Comparison of ENCODE assay signal across 14 cellular contexts in the genomic region with DNA sequence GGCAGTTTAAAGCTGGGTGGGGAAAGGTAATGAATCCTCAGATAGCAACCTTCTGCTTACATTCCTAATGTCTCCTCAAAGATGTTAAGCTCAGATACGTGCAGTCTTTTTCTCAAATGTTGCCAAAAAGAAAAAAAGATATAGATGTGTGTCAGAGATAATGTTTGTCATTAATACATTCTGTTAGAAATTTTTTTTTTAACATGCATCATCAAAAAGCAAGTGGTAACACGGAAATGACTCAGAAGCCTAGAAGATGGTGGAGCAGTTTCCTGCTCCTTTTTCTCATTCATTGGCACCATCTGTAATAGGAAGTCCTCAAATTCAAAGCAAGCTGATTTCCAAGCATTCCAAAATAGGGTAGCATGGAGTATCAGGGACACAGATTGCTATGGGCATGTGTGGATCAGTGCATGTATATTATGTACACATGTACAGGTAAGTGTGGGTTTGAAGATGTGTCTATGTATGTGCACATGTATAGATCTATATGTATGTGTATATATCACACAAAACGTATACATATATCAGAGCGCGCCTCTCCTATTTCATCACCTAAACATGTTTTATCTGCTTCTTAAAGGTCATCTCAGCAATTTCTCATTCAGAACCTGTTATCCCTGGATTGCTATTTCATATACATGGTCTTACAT.
DNase-seq lines count a peak whose midpoint lies in the region; ATAC-seq and TF ChIP-seq lines count a peak whose summit lies in the region.
"Had no signal": no experiment of that assay in that cellular context is flagged by ENCODE, and none has a peak within 500 bp of the region (broad histone marks: within the 10 kb centered on the region; RNA-seq: fewer than 3 reads in every experiment).

No MANE protein-coding gene starts in this region.

- H3K9ac ChIP-seq in trophoblast cell (ENCODE audit: low read length) (no peak overlapping the region), MM.1S (ENCODE audit: low read length) (no peak overlapping the region)

- H3K36me3 Mint-ChIP-seq in Calu3 (ENCODE audit: insufficient read depth, unreplicated experiment) (peaks cover 26% of the 10 kb centered on the region), WTC11 (peaks cover 42% of the 10 kb centered on the region)

- no peak overlapping the region for H4K8ac ChIP-seq in trophoblast cell (ENCODE audit: low read depth, low read length)

- no peak overlapping the region for H3K23ac ChIP-seq in trophoblast cell (ENCODE audit: low read length)

- TSS peak; percentile 4 for BruUV-seq in Calu3 (replicated peaks; lab: Mats Ljungman, UMichigan)

- intact Hi-C loops in Calu3 (cut with micrococcal nuclease; ENCODE audit: unreplicated experiment): loop anchor here (5.0 kb wide), 1 partner anchor 712 kb away; no protein-coding TSS in a partner anchor

- H3K27ac Mint-ChIP-seq in Calu3 (ENCODE audit: unreplicated experiment) (peak overlapping the region; percentile 60), WTC11 (no peak overlapping the region; the same call in 1 of the 2 replicates)

- H3K9me2 ChIP-seq in MM.1S (replicated peaks; ENCODE audit: insufficient read depth, low read length): no peaks in the 10 kb centered on the region

- DNase-seq in Calu3: no peak
- peak; percentile 89 for DNase-seq in M059J (ENCODE audit: low read depth)
- peak; percentile 51 to 77 for DNase-seq in cardiac fibroblast (ENCODE audit: low read depth in 2 of 2)
- DNase-seq in WTC11 (ENCODE audit: low spot score): no peak
- no peak for DNase-seq in trophoblast cell
- DNase-seq in MM.1S: no peak
- DNase-seq: DMS79 treated with DMSO at 0.1 percent for 48 hours; effector CD8-positive, alpha-beta T cell; GOT3; NCI-H1048; nucleus accumbens; upper lobe of left lung had no signal

- no peaks in the 10 kb centered on the region for H3F3A ChIP-seq in MM.1S (ENCODE audit: insufficient read depth, low read length)

- no peak overlapping the region for H3K4me3 ChIP-seq in cardiac fibroblast (replicated peaks in 1 of 2; ENCODE audit: low read depth in 2 of 2, low read length in 2 of 2)
- no peak overlapping the region for H3K4me3 ChIP-seq in neutrophil (ENCODE audit: low read depth in 1 of 2, low read length in 1 of 2)
- no peak overlapping the region for H3K4me3 ChIP-seq in trophoblast cell (ENCODE audit: low read depth, low read length)
- H3K4me3 ChIP-seq in MM.1S (ENCODE audit: low read length): no peak overlapping the region
- H3K4me3 ChIP-seq: upper lobe of left lung had no signal

- no peak overlapping the region for H3K14ac ChIP-seq in trophoblast cell (ENCODE audit: low read length)

- no peaks in the 10 kb centered on the region for H3K27me3 ChIP-seq in neutrophil
- no peaks in the 10 kb centered on the region for H3K27me3 ChIP-seq in trophoblast cell (ENCODE audit: insufficient read depth, low read length)
- no peaks in the 10 kb centered on the region for H3K27me3 ChIP-seq in MM.1S (replicated peaks; ENCODE audit: insufficient read depth, low read length)
- H3K27me3 ChIP-seq: upper lobe of left lung had no signal

- no CpG with 5 or more reads among the region's 5 CpGs for WGBS in trophoblast cell (ENCODE audit: extremely low coverage, insufficient coverage, insufficient read length)

- no peak overlapping the region for H4K12ac ChIP-seq in trophoblast cell (ENCODE audit: low read depth, low read length)

- H3K4me1 Mint-ChIP-seq in Calu3 (ENCODE audit: low read depth, unreplicated experiment): peaks cover 57% of the 10 kb centered on the region
- H3K4me1 Mint-ChIP-seq in WTC11: no peaks in the 10 kb centered on the region

- H2BK12ac ChIP-seq in trophoblast cell (ENCODE audit: low read length): no peak overlapping the region

- H3K27ac ChIP-seq in neutrophil: peak overlapping the region; percentile 3
- no peak overlapping the region for H3K27ac ChIP-seq in trophoblast cell (ENCODE audit: low read depth, low read length)
- no peak overlapping the region for H3K27ac ChIP-seq in MM.1S (ENCODE audit: low read length)

- H2AFZ ChIP-seq in trophoblast cell (ENCODE audit: insufficient read depth, low read length, poor library complexity) (no peak overlapping the region), MM.1S (ENCODE audit: low read length) (no peak overlapping the region)

- ATAC-seq in WTC11: no peak
- no peak for ATAC-seq in GM18870 (IDR thresholded peaks at IDR 0.05; ENCODE audit: unreplicated experiment)

- TF ChIP-seq CTCF in Calu3 (IDR thresholded peaks at IDR 0.05; ENCODE audit: unreplicated experiment) (no peak), cardiac fibroblast (IDR thresholded peaks at IDR 0.05; ENCODE audit: low read depth, low read length) (no peak), neutrophil (IDR thresholded peaks at IDR 0.05) (no peak), WTC11 (IDR thresholded peaks at IDR 0.05) (no peak), MM.1S (IDR thresholded peaks at IDR 0.05; ENCODE audit: low read length) (no peak)

- H4K20me1 ChIP-seq in MM.1S (ENCODE audit: insufficient read depth, low read length): no peaks in the 10 kb centered on the region

- H3K4me1 ChIP-seq in neutrophil (ENCODE audit: control insufficient read depth in 1 of 2, insufficient read depth in 1 of 2, low read depth in 1 of 2, low read length in 1 of 2) (peaks cover 28 to 42% of the 10 kb centered on the region in 2 experiments), trophoblast cell (ENCODE audit: control insufficient read depth in 1 of 2, insufficient read depth in 2 of 2, low read length in 2 of 2) (no peaks in the 10 kb centered on the region), MM.1S (ENCODE audit: low read length) (no peaks in the 10 kb centered on the region)

- no peak overlapping the region for H2BK5ac ChIP-seq in trophoblast cell (ENCODE audit: low read depth, low read length, poor library complexity)

- H3K4me3 Mint-ChIP-seq in Calu3 (ENCODE audit: low read depth, unreplicated experiment): no peak overlapping the region
- no peak overlapping the region for H3K4me3 Mint-ChIP-seq in WTC11

- H2BK120ac ChIP-seq in trophoblast cell (ENCODE audit: insufficient read depth, low read length, poor library complexity): no peak overlapping the region

- H4K91ac ChIP-seq in trophoblast cell (ENCODE audit: low read depth, low read length): no peak overlapping the region

- no peaks in the 10 kb centered on the region for H3K9me3 ChIP-seq in neutrophil
- H3K9me3 ChIP-seq in trophoblast cell (ENCODE audit: insufficient read depth, low read depth, low read length): no peaks in the 10 kb centered on the region
- H3K9me3 ChIP-seq in MM.1S (replicated peaks; ENCODE audit: insufficient read depth, low read length): no peaks in the 10 kb centered on the region
- H3K9me3 ChIP-seq: upper lobe of left lung had no signal

- H3K79me2 ChIP-seq in trophoblast cell (ENCODE audit: control insufficient read depth, insufficient read depth, low read length, poor library complexity) (no peaks in the 10 kb centered on the region), MM.1S (ENCODE audit: low read length) (no peaks in the 10 kb centered on the region)

- no peak overlapping the region for H3K4ac ChIP-seq in trophoblast cell (ENCODE audit: low read depth, low read length)

- H2AK5ac ChIP-seq in trophoblast cell (ENCODE audit: low read length): no peak overlapping the region

- no peaks in the 10 kb centered on the region for H3K79me1 ChIP-seq in trophoblast cell (ENCODE audit: low read length)

- H3K18ac ChIP-seq in trophoblast cell (ENCODE audit: low read length): no peak overlapping the region

- H3K4me2 ChIP-seq in trophoblast cell (ENCODE audit: low read length): no peak overlapping the region
- H3K4me2 ChIP-seq in MM.1S (ENCODE audit: low read depth, low read length): no peak overlapping the region

- H3K36me3 ChIP-seq in neutrophil (peaks cover 80% of the 10 kb centered on the region), trophoblast cell (ENCODE audit: control insufficient read depth in 1 of 2, insufficient read depth in 2 of 2, low read length in 2 of 2) (peaks cover 4 to 32% of the 10 kb centered on the region in 2 experiments), MM.1S (replicated peaks; ENCODE audit: insufficient read depth, low read length) (no peaks in the 10 kb centered on the region)

- H3K9me3 Mint-ChIP-seq in Calu3 (ENCODE audit: low read depth, unreplicated experiment): no peaks in the 10 kb centered on the region
- H3K9me3 Mint-ChIP-seq in WTC11: no peaks in the 10 kb centered on the region

- H3K27me3 Mint-ChIP-seq in Calu3 (ENCODE audit: unreplicated experiment) (no peaks in the 10 kb centered on the region), WTC11 (ENCODE audit: low read depth) (no peaks in the 10 kb centered on the region)

- POLR2A ChIA-PET in WTC11 (lab: Charles Lee): no interaction called here

- CTCF ChIA-PET in Calu3 (lab: Charles Lee) (interaction anchor here (0.6 to 1.5 kb wide), 5 partner anchors 10 to 690 kb away, joined by 3 to 4 read pairs (median 4); no protein-coding TSS in a partner anchor), WTC11 (lab: Charles Lee) (interaction anchor here (1.5 to 1.6 kb wide), 3 partner anchors 10 to 690 kb away, joined by 5 to 20 read pairs (median 10); no protein-coding TSS in a partner anchor)

TF ChIP-seq in WTC11, 78 proteins besides CTCF, POLR2A, EP300 and RAD21 (continues in another document):
- TF ChIP-seq ZNF263 (CRISPR knock-in tag; IDR thresholded peaks at IDR 0.05; ENCODE audit: low read depth): no peak
- no peak for TF ChIP-seq SP1 (CRISPR knock-in tag; conservative IDR thresholded peaks at IDR 0.05)
- no peak for TF ChIP-seq GTF2I (CRISPR knock-in tag; conservative IDR thresholded peaks at IDR 0.05)
- no peak for TF ChIP-seq SOX15 (CRISPR knock-in tag; IDR thresholded peaks at IDR 0.05)
- TF ChIP-seq, protein P1, sequence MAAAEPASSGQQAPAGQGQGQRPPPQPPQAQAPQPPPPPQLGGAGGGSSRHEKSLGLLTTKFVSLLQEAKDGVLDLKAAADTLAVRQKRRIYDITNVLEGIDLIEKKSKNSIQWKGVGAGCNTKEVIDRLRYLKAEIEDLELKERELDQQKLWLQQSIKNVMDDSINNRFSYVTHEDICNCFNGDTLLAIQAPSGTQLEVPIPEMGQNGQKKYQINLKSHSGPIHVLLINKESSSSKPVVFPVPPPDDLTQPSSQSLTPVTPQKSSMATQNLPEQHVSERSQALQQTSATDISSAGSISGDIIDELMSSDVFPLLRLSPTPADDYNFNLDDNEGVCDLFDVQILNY (CRISPR knock-in tag; IDR thresholded peaks at IDR 0.05): no peak
- TF ChIP-seq NFATC4 (CRISPR knock-in tag; IDR thresholded peaks at IDR 0.05): no peak
- TF ChIP-seq NR1H2 (CRISPR knock-in tag; IDR thresholded peaks at IDR 0.05): no peak
- no peak for TF ChIP-seq ZNF396 (CRISPR knock-in tag; IDR thresholded peaks at IDR 0.05; ENCODE audit: borderline replicate concordance)
- no peak for TF ChIP-seq HMGA2 (CRISPR knock-in tag; IDR thresholded peaks at IDR 0.05)

Comparison
In these comparisons a context has a peak if more than half of its experiments do, and no peak if none do; other contexts are left out.
1. DNase-seq: peak in M059J (single experiment) and cardiac fibroblast (2 of 2); none in Calu3 (single experiment), WTC11 (single experiment), trophoblast cell (0 of 2) and MM.1S (single experiment).